In the genomic region with DNA sequence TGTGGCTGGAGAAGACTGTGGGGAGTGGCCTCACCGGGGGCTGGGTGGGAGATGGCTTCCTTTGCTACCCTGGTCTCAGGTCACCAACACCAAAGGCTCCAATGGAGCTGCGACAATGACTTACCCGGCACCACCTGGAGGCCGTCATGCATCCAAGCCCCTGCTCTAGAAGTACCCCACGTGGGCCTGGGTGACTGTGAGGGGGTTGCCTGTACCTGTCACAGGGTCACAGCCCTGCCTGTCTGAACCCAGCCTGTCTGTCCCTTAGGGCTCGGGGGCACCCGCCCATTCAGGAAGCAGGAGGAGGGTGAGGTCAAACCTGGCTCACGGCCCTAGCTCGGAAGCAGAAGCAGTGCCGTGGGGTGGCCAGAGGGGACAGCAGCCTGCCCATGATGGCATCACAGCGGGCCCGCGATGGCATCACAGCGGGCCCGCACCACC, we compare ENCODE assay signal across 8 cellular contexts. TPM values are rescaled to one million over a fixed set of nuclear protein-coding genes. Genes with fewer than 3 reads are reported as not detected.
DNase-seq lines count a peak whose midpoint lies in the region; ATAC-seq and TF ChIP-seq lines count a peak whose summit lies in the region.

No MANE protein-coding gene starts in this region.

- TF ChIP-seq CTCF in brain microvascular endothelial cell (IDR thresholded peaks at IDR 0.05; ENCODE audit: low read depth, low read length, missing control alignments) (no peak), upper lobe of right lung (IDR thresholded peaks at IDR 0.05) (peak; percentile 31)

- H3K36me3 Mint-ChIP-seq in activated T-cell treated with anti-CD3 and anti-CD28 coated beads, Interleukin-2, amount 50 U/mL, for 24 hours (ENCODE audit: low read depth): no peaks in the 10 kb centered on the region
- peaks cover 0 to 6% (median 3%) of the 10 kb centered on the region in 3 donors for H3K36me3 Mint-ChIP-seq in naive thymus-derived CD8-positive, alpha-beta T cell

- H3K9me3 Mint-ChIP-seq in activated T-cell treated with anti-CD3 and anti-CD28 coated beads, Interleukin-2, amount 50 U/mL, for 24 hours: no peaks in the 10 kb centered on the region
- H3K9me3 Mint-ChIP-seq in naive thymus-derived CD8-positive, alpha-beta T cell: peaks cover 0 to 2% (median 0%) of the 10 kb centered on the region in 9 donors

- in situ Hi-C loops in brain microvascular endothelial cell (cut with HindIII; ENCODE audit: low pct_ligation_motif_present, low sequenced_read_pairs): no loop called here

- H3K4me1 Mint-ChIP-seq in activated T-cell treated with anti-CD3 and anti-CD28 coated beads, Interleukin-2, amount 50 U/mL, for 24 hours (ENCODE audit: low read depth): peaks cover 42% of the 10 kb centered on the region
- H3K4me1 Mint-ChIP-seq in naive thymus-derived CD8-positive, alpha-beta T cell: peaks cover 6 to 41% (median 13%) of the 10 kb centered on the region in 4 donors

- no peaks in the 10 kb centered on the region for H3K27me3 Mint-ChIP-seq in activated T-cell treated with anti-CD3 and anti-CD28 coated beads, Interleukin-2, amount 50 U/mL, for 24 hours
- no peaks in the 10 kb centered on the region for H3K27me3 Mint-ChIP-seq in naive thymus-derived CD8-positive, alpha-beta T cell

- H3K4me3 Mint-ChIP-seq in activated T-cell treated with anti-CD3 and anti-CD28 coated beads, Interleukin-2, amount 50 U/mL, for 24 hours: no peak overlapping the region
- peak overlapping the region in 1 of 10 donors; percentile 24 for H3K4me3 Mint-ChIP-seq in naive thymus-derived CD8-positive, alpha-beta T cell

- H3K27me3 ChIP-seq in brain microvascular endothelial cell (replicated peaks): no peaks in the 10 kb centered on the region
- H3K27me3 ChIP-seq in upper lobe of right lung: no peaks in the 10 kb centered on the region

- peak overlapping the region; percentile 87 for H3K27ac Mint-ChIP-seq in activated T-cell treated with anti-CD3 and anti-CD28 coated beads, Interleukin-2, amount 50 U/mL, for 24 hours
- peak overlapping the region in 3 of 10 donors; percentile 48 to 79 (median 62) for H3K27ac Mint-ChIP-seq in naive thymus-derived CD8-positive, alpha-beta T cell

- POLR2A ChIA-PET in naive thymus-derived CD8-positive, alpha-beta T cell (lab: Charles Lee): no interaction called here

- H3K36me3 ChIP-seq in brain microvascular endothelial cell (replicated peaks) (no peaks in the 10 kb centered on the region), upper lobe of right lung (no peaks in the 10 kb centered on the region)

- no peak overlapping the region for H3K4me3 ChIP-seq in brain microvascular endothelial cell (ENCODE audit: low read depth, low read length)
- no peak overlapping the region for H3K4me3 ChIP-seq in upper lobe of right lung

- no peak for DNase-seq in activated T-cell treated with anti-CD3 and anti-CD28 coated beads, Interleukin-2, amount 50 U/mL, for 24 hours
- no peak for DNase-seq in activated T-cell treated with anti-CD3 and anti-CD28 coated beads, Interleukin-2, amount 50 U/mL, for 1 hour
- DNase-seq in brain microvascular endothelial cell (no peak), lung microvascular endothelial cell (ENCODE audit: low read depth in 2 of 2) (peak; percentile 57 to 64), upper lobe of right lung (peak; percentile 79), posterior vena cava (ENCODE audit: low spot score) (no peak)
- no peak for DNase-seq in naive thymus-derived CD8-positive, alpha-beta T cell
- DNase-seq in activated CD8-positive, alpha-beta memory T cell treated with anti-CD3 and anti-CD28 coated beads, Interleukin-2, amount 50 U/mL, for 4 hours: no peak

- H3K9me3 ChIP-seq in upper lobe of right lung: no peaks in the 10 kb centered on the region

- intact Hi-C loops in upper lobe of right lung (cut with DNase I): no loop called here
- intact Hi-C loops in posterior vena cava (cut with DNase I): no loop called here

- H3K4me1 ChIP-seq in upper lobe of right lung: peaks cover 17% of the 10 kb centered on the region

- H3K27ac ChIP-seq in brain microvascular endothelial cell: peak overlapping the region; percentile 67
- H3K27ac ChIP-seq in upper lobe of right lung: peak overlapping the region; percentile 77

- peak; percentile 61 for ATAC-seq in upper lobe of right lung
- ATAC-seq in naive thymus-derived CD8-positive, alpha-beta T cell: no peak

RNA-seq across cellular contexts. Expression of a gene that starts 18.9 kb away (rescaled TPM):
- 5.0 TPM in 2 replicates for total RNA-seq in lung microvascular endothelial cell
- total RNA-seq in upper lobe of right lung: 5.2 TPM
- 1 to 10 TPM; 3.4 to 5.3 TPM for total RNA-seq in posterior vena cava
- 1 to 10 TPM; 6.2 to 7.0 TPM for total RNA-seq in naive thymus-derived CD8-positive, alpha-beta T cell
- polyA plus RNA-seq in naive thymus-derived CD8-positive, alpha-beta T cell: 1 to 10 TPM in 1 of 3 donors, under 1 TPM in 2; 0.45 to 1.4 (median 0.80) TPM

RNA-seq across cellular contexts. Expression of a gene that starts 27.7 kb away (rescaled TPM):
- total RNA-seq in lung microvascular endothelial cell: 7.2 and 9.1 TPM in 2 replicates
- 13.7 TPM for total RNA-seq in upper lobe of right lung
- 1 to 10 TPM; 7.6 to 9.6 TPM for total RNA-seq in posterior vena cava
- total RNA-seq in naive thymus-derived CD8-positive, alpha-beta T cell: 10 to 100 TPM; 35.1 TPM
- polyA plus RNA-seq in naive thymus-derived CD8-positive, alpha-beta T cell: 10 to 100 TPM in 2 of 3 donors, 1 to 10 TPM in 1; 7.7 to 15.9 (median 15.4) TPM

RNA-seq across cellular contexts. Expression of a gene that starts 33.1 kb away (rescaled TPM):
- total RNA-seq in lung microvascular endothelial cell: 145 and 160 TPM in 2 replicates
- total RNA-seq in upper lobe of right lung: 124 TPM
- total RNA-seq in posterior vena cava: 100 to 1,000 TPM; 125 to 132 TPM
- 100 to 1,000 TPM; 183 TPM for total RNA-seq in naive thymus-derived CD8-positive, alpha-beta T cell
- polyA plus RNA-seq in naive thymus-derived CD8-positive, alpha-beta T cell: 100 to 1,000 TPM; 209 to 256 (median 222) TPM

RNA-seq across cellular contexts. Expression of a gene that starts 51.4 kb away (rescaled TPM):
- total RNA-seq in lung microvascular endothelial cell (9.1 and 9.6 TPM in 2 replicates), upper lobe of right lung (36.3 TPM), posterior vena cava (10 to 100 TPM; 18.3 to 22.3 TPM)
- 10 to 100 TPM; 36.4 to 37.2 TPM for total RNA-seq in naive thymus-derived CD8-positive, alpha-beta T cell
- polyA plus RNA-seq in naive thymus-derived CD8-positive, alpha-beta T cell: 10 to 100 TPM; 15.2 to 19.4 (median 19.3) TPM

Comparison
In these comparisons a context has a peak if more than half of its experiments do, and no peak if none do; other contexts are left out.
1. DNase-seq: peak in lung microvascular endothelial cell (2 of 2) and upper lobe of right lung (single experiment); none in activated T-cell treated with anti-CD3 and anti-CD28 coated beads, Interleukin-2, amount 50 U/mL, for 24 hours (single experiment), activated T-cell treated with anti-CD3 and anti-CD28 coated beads, Interleukin-2, amount 50 U/mL, for 1 hour (single experiment), brain microvascular endothelial cell (single experiment), posterior vena cava (single experiment), naive thymus-derived CD8-positive, alpha-beta T cell (0 of 10) and activated CD8-positive, alpha-beta memory T cell treated with anti-CD3 and anti-CD28 coated beads, Interleukin-2, amount 50 U/mL, for 4 hours (single experiment).